25 cellular contexts compared by ENCODE assay signal in genomic region chr3:39882111-39882510, GRCh38.
"Had no signal": no experiment of that assay in that cellular context is flagged by ENCODE, and none has a peak within 500 bp of the region (broad histone marks: within the 10 kb centered on the region; RNA-seq: fewer than 3 reads in every experiment).

No MANE protein-coding gene starts in this region.

- H3K4me1 ChIP-seq: colonic mucosa, esophagus muscularis mucosa, esophagus squamous epithelium, foreskin keratinocyte, gastrocnemius medialis, gastroesophageal sphincter, heart left ventricle, heart right ventricle had no signal

- DNase-seq: colonic mucosa; cortex of kidney; dermis blood vessel endothelial cell; dorsolateral prefrontal cortex; effector CD4-positive, alpha-beta T cell; effector CD8-positive, alpha-beta T cell; effector memory CD4-positive, alpha-beta T cell; effector memory CD8-positive, alpha-beta T cell; endodermal cell; esophagus squamous epithelium; foreskin fibroblast; foreskin keratinocyte; foreskin melanocyte; gastrocnemius medialis; glutamatergic neuron; head of caudate nucleus; heart left ventricle; heart right ventricle; hippocampal formation had no signal

- H3K4me3 ChIP-seq: colonic mucosa, coronary artery, dorsolateral prefrontal cortex, esophagus muscularis mucosa, esophagus squamous epithelium, gastrocnemius medialis, gastroesophageal sphincter, heart left ventricle, heart right ventricle, hepatocyte had no signal

- H3K27ac ChIP-seq: colonic mucosa, coronary artery, dorsolateral prefrontal cortex, epithelial cell of prostate, esophagus muscularis mucosa, esophagus squamous epithelium, foreskin keratinocyte, gastrocnemius medialis, gastroesophageal sphincter, heart left ventricle, heart right ventricle, hepatocyte had no signal

- H3K79me2 ChIP-seq: hepatocyte had no signal

- ATAC-seq: effector memory CD8-positive, alpha-beta T cell; esophagus mucosa; foreskin keratinocyte; gastrocnemius medialis; gastroesophageal sphincter; heart left ventricle; heart right ventricle had no signal

- H3K27me3 ChIP-seq: colonic mucosa, dorsolateral prefrontal cortex, esophagus muscularis mucosa, esophagus squamous epithelium, foreskin keratinocyte, gastrocnemius medialis, gastroesophageal sphincter, heart left ventricle, hepatocyte had no signal

- H2AFZ ChIP-seq: hepatocyte had no signal

- H3K9me3 ChIP-seq: colonic mucosa, esophagus muscularis mucosa, esophagus squamous epithelium, gastrocnemius medialis, gastroesophageal sphincter had no signal

- H3K4me2 ChIP-seq: hepatocyte had no signal

- H3K36me3 ChIP-seq: colonic mucosa, esophagus muscularis mucosa, esophagus squamous epithelium, gastrocnemius medialis, gastroesophageal sphincter, heart left ventricle, heart right ventricle had no signal
